In the genomic region with DNA sequence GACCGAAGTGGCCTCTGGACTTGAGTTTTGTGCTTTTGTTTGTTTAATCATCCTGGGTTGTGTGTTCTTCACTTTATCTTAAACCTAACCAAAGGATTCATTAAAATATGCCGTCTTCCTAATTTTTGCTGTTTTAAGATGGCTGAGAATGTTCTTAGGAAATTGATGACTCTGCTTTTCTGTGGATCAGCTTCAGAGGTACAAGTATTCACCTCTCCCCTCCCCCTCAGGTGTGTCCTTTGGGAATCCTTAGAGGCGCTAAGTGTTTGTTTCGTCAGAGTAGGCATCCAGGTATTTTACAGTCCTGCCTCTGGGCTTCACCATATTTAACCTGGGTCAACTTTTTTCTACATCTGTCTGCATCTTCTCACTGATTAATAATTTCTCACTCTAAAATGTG, we compare ENCODE assay signal across 8 cellular contexts. TPM values are rescaled to one million over a fixed set of nuclear protein-coding genes. Genes with fewer than 3 reads are reported as not detected.
DNase-seq lines count a peak whose midpoint lies in the region; ATAC-seq and TF ChIP-seq lines count a peak whose summit lies in the region.

No MANE protein-coding gene starts in this region.

- H3K36me3 ChIP-seq in CD4-positive, CD25-positive, alpha-beta regulatory T cell (ENCODE audit: control insufficient read depth, insufficient read depth, low read length): no peaks in the 10 kb centered on the region

- H3K9me3 Mint-ChIP-seq in CD4-positive, CD25-positive, alpha-beta regulatory T cell: no peaks in the 10 kb centered on the region
- H3K9me3 Mint-ChIP-seq in chondrocyte (ENCODE audit: low read depth): no peaks in the 10 kb centered on the region
- H3K9me3 Mint-ChIP-seq in naive thymus-derived CD8-positive, alpha-beta T cell: no peaks in the 10 kb centered on the region

- H3K27ac ChIP-seq in CD4-positive, CD25-positive, alpha-beta regulatory T cell (ENCODE audit: insufficient read depth, low read length, poor library complexity, severe bottlenecking): no peak overlapping the region

- H3K27me3 Mint-ChIP-seq in CD4-positive, CD25-positive, alpha-beta regulatory T cell: peaks cover 4% of the 10 kb centered on the region
- H3K27me3 Mint-ChIP-seq in chondrocyte (ENCODE audit: low read depth): peaks cover 2% of the 10 kb centered on the region
- peaks cover 0 to 5% (median 0%) of the 10 kb centered on the region in 5 donors for H3K27me3 Mint-ChIP-seq in naive thymus-derived CD8-positive, alpha-beta T cell

- peaks cover 25% of the 10 kb centered on the region for H3K4me1 ChIP-seq in CD4-positive, CD25-positive, alpha-beta regulatory T cell (ENCODE audit: control insufficient read depth, insufficient read depth, low read length, poor library complexity, severe bottlenecking)

- peaks cover 12 to 49% (median 46%) of the 10 kb centered on the region in 4 donors for H3K4me1 Mint-ChIP-seq in CD4-positive, CD25-positive, alpha-beta regulatory T cell
- H3K4me1 Mint-ChIP-seq in chondrocyte (ENCODE audit: low read depth): peaks cover 56% of the 10 kb centered on the region
- H3K4me1 Mint-ChIP-seq in naive thymus-derived CD8-positive, alpha-beta T cell: peaks cover 23 to 49% (median 42%) of the 10 kb centered on the region in 4 donors

- peak overlapping the region; percentile 89 to 98 (median 92) for H3K4me3 Mint-ChIP-seq in CD4-positive, CD25-positive, alpha-beta regulatory T cell
- peak overlapping the region; percentile 86 for H3K4me3 Mint-ChIP-seq in chondrocyte (ENCODE audit: unreplicated experiment)
- H3K4me3 Mint-ChIP-seq in naive thymus-derived CD8-positive, alpha-beta T cell: peak overlapping the region; percentile 87 to 95 (median 92)

- TF ChIP-seq CTCF in LNCaP clone FGC (IDR thresholded peaks at IDR 0.05; ENCODE audit: control insufficient read depth, extremely low read depth, insufficient read depth): no peak
- no peak for TF ChIP-seq CTCF in chondrocyte (IDR thresholded peaks at IDR 0.05)

- DNase-seq in CD4-positive, CD25-positive, alpha-beta regulatory T cell: peak in 1 of 3 donors; percentile 2
- DNase-seq in LNCaP clone FGC (ENCODE audit: low read depth) (no peak), chondrocyte (ENCODE audit: low spot score) (no peak), NCI-H2227 treated with DMSO at 0.1 percent for 48 hours (lab: John Stamatoyannopoulos, UW) (no peak), COLO668 (lab: John Stamatoyannopoulos, UW; ENCODE audit: unreplicated experiment) (no peak)
- DNase-seq in naive thymus-derived CD8-positive, alpha-beta T cell: no peak

- peak overlapping the region; percentile 10 to 92 (median 90) for H3K27ac Mint-ChIP-seq in CD4-positive, CD25-positive, alpha-beta regulatory T cell
- H3K27ac Mint-ChIP-seq in chondrocyte (ENCODE audit: unreplicated experiment): peak overlapping the region; percentile 89
- H3K27ac Mint-ChIP-seq in naive thymus-derived CD8-positive, alpha-beta T cell: peak overlapping the region in 8 of 10 donors; percentile 75 to 90 (median 82)

- ATAC-seq in CD4-positive, CD25-positive, alpha-beta regulatory T cell (ENCODE audit: low read depth in 2 of 2): no peak
- ATAC-seq in naive thymus-derived CD8-positive, alpha-beta T cell: no peak
- ATAC-seq in HG02884 (IDR thresholded peaks at IDR 0.05; ENCODE audit: unreplicated experiment): no peak
- no peak for ATAC-seq in GM19455 (IDR thresholded peaks at IDR 0.05; ENCODE audit: unreplicated experiment)

- H3K27me3 ChIP-seq in CD4-positive, CD25-positive, alpha-beta regulatory T cell (ENCODE audit: control insufficient read depth, insufficient read depth, low read length): no peaks in the 10 kb centered on the region

- H3K36me3 Mint-ChIP-seq in CD4-positive, CD25-positive, alpha-beta regulatory T cell: no peaks in the 10 kb centered on the region
- H3K36me3 Mint-ChIP-seq in chondrocyte (ENCODE audit: low read depth): no peaks in the 10 kb centered on the region
- H3K36me3 Mint-ChIP-seq in naive thymus-derived CD8-positive, alpha-beta T cell: no peaks in the 10 kb centered on the region

- no peaks in the 10 kb centered on the region for H3K9me3 ChIP-seq in CD4-positive, CD25-positive, alpha-beta regulatory T cell (ENCODE audit: control insufficient read depth in 2 of 2, low read length in 2 of 2)

- H3K4me3 ChIP-seq in CD4-positive, CD25-positive, alpha-beta regulatory T cell (ENCODE audit: low read depth, low read length): peak overlapping the region; percentile 80
- H3K4me3 ChIP-seq in LNCaP clone FGC (ENCODE audit: low read depth, low read length): peak overlapping the region; percentile 92

- POLR2A ChIA-PET in naive thymus-derived CD8-positive, alpha-beta T cell (lab: Charles Lee): interaction anchor here (1.3 kb wide), 1 partner anchor 9 kb away, joined by 4 read pairs; no protein-coding TSS in a partner anchor

RNA-seq across cellular contexts. Expression of a gene that starts 1.1 kb away (rescaled TPM):
- total RNA-seq in CD4-positive, CD25-positive, alpha-beta regulatory T cell: 14.0 TPM
- 10 to 100 TPM; 17.9 to 25.0 (median 22.2) TPM for polyA plus RNA-seq in CD4-positive, CD25-positive, alpha-beta regulatory T cell
- 11.3 to 16.1 TPM (median 11.4 TPM) in 3 replicates for total RNA-seq in chondrocyte
- total RNA-seq in naive thymus-derived CD8-positive, alpha-beta T cell: 10 to 100 TPM; 15.0 to 15.5 TPM
- 10 to 100 TPM in 2 of 3 donors, 1 to 10 TPM in 1; 7.8 to 13.8 (median 11.7) TPM for polyA plus RNA-seq in naive thymus-derived CD8-positive, alpha-beta T cell
